Comparison of ENCODE assay signal across 8 cellular contexts in the genomic region with DNA sequence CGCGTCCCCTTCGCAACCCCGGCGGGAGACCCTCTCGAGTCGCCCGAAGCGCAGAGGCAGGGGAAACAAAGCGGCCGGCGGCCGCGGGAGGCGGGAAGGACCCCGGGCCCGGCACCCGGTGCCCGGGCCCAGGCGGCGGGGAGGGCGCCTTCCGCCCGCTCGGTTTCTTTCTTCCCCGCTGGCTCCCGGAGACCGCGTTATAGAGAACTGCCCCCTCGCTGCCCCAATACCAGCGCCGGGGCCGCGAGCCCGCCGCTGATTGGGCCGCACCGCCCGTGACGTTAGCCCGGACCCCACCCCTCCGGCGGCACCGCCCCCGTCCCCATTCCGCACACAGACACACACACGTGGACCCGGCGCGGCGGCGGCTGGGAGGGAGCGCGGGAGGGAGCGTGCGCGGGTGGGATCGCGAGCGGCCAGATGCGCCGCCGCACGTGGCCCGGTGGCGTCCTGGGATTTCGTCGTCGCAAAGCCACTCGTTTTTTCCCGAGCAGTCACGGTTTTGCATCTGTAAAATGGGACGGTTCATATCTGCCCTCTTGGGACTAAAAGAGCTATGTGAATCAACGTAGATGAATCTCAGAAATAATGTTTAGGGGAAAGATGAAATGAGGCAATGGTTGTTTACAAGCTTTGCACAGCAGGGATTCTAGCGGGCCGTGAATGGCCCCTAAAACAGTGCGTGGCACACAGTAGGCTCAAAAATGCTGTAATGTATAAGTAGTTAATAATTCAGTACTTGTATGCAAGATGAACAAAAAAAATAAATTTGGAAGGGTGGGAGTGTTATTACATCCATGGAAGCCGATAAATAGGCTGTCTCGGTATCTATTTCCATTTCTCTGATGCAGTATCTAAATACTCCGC. TPM values are rescaled to one million over a fixed set of nuclear protein-coding genes. Genes with fewer than 3 reads are reported as not detected.
DNase-seq lines count a peak whose midpoint lies in the region; ATAC-seq and TF ChIP-seq lines count a peak whose summit lies in the region.

A gene (minus strand): TSS at position 209 of the 867 bp plus-strand sequence. CDS start 462 bp downstream, outside the sequence.

- peak in 1 of 2 donors; percentile 79 for TF ChIP-seq POLR2A in adrenal gland (IDR thresholded peaks at IDR 0.05)

- DNase-seq in GDM1 (lab: John Stamatoyannopoulos, UW): peak; percentile 83
- DNase-seq in HEK293T (ENCODE audit: extremely low spot score): peak; percentile 83
- DNase-seq in NCI-H1417 treated with DMSO at 0.1 percent for 48 hours (lab: John Stamatoyannopoulos, UW): peak; percentile 71
- peak; percentile 60 to 88 (median 72) for DNase-seq in T-helper 1 cell
- peak; percentile 90 to 94 (median 91) for DNase-seq in adrenal gland
- DNase-seq in right atrium auricular region (ENCODE audit: low spot score): peak; percentile 90
- DNase-seq in aorta: peak; percentile 92 to 97

- intact Hi-C loops in adrenal gland (cut with DNase I): loop anchor here (5.0 kb wide), 1 partner anchor 62 kb away; no protein-coding TSS in a partner anchor
- intact Hi-C loops in aorta (cut with DNase I): loop anchor here in 1 of 2 donors (10.0 kb wide), 2 partner anchors 230 to 480 kb away; a partner anchor contains a TSS

- H3K36me3 ChIP-seq in adrenal gland (replicated peaks in 1 of 2) (no peaks in the 10 kb centered on the region), right atrium auricular region (no peaks in the 10 kb centered on the region), rectal smooth muscle tissue (ENCODE audit: control insufficient read depth, insufficient read depth, low read length) (no peaks in the 10 kb centered on the region), aorta (ENCODE audit: control insufficient read depth in 1 of 2, insufficient read depth in 2 of 2, low read length in 1 of 2) (no peaks in the 10 kb centered on the region)

- H3K27me3 ChIP-seq in adrenal gland (peaks cover 4% of the 10 kb centered on the region), right atrium auricular region (peaks cover 0 to 22% of the 10 kb centered on the region in 2 donors), rectal smooth muscle tissue (ENCODE audit: control insufficient read depth, insufficient read depth, low read length) (peaks cover 25% of the 10 kb centered on the region), aorta (ENCODE audit: control insufficient read depth in 1 of 2, insufficient read depth in 2 of 2, low read length in 1 of 2) (no peaks in the 10 kb centered on the region)

- H3K4me3 ChIP-seq in adrenal gland (peak within 1 kb of the TSS in 2 of 4 donors; percentile 47 to 61), right atrium auricular region (peak within 1 kb of the TSS; percentile 49 to 68), rectal smooth muscle tissue (ENCODE audit: low read length) (peak within 1 kb of the TSS; percentile 55), aorta (ENCODE audit: low read length in 2 of 2) (peak within 1 kb of the TSS; percentile 5 to 61)

- CTCF ChIA-PET in HEK293T (lab: Yijun Ruan, JAX): interaction anchor here (1.6 to 2.4 kb wide), 3 partner anchors 12 to 117 kb away, joined by 3 to 11 read pairs (median 8); no protein-coding TSS in a partner anchor

- H3K4me1 ChIP-seq in adrenal gland (replicated peaks in 1 of 2) (peaks cover 11 to 23% of the 10 kb centered on the region in 2 donors), right atrium auricular region (peaks cover 0 to 35% of the 10 kb centered on the region in 2 donors), rectal smooth muscle tissue (ENCODE audit: control insufficient read depth, insufficient read depth, low read length) (peaks cover 10% of the 10 kb centered on the region), aorta (ENCODE audit: control insufficient read depth in 1 of 2, insufficient read depth in 2 of 2, low read length in 2 of 2) (no peaks in the 10 kb centered on the region)

- H3K9ac ChIP-seq in rectal smooth muscle tissue (ENCODE audit: low read length): no peak within 1 kb of the TSS

- POLR2A ChIA-PET in HEK293T (lab: Yijun Ruan, JAX): interaction anchor here (0.5 to 2.3 kb wide), 6 partner anchors 27 to 116 kb away, joined by 3 to 7 read pairs (median 4); a partner anchor contains a TSS

- H3K9me3 ChIP-seq in adrenal gland (replicated peaks in 1 of 3) (no peaks in the 10 kb centered on the region), right atrium auricular region (no peaks in the 10 kb centered on the region), aorta (ENCODE audit: control insufficient read depth, low read length) (no peaks in the 10 kb centered on the region)

- WGBS in adrenal gland, 4 donors: 3 to 16% (median 5%) methylated on average over 14 to 78 of the region's 80 CpGs
- 3 to 4% methylated on average over 64 to 80 of the region's 80 CpGs for WGBS in aorta, 2 donors

- TF ChIP-seq CTCF in adrenal gland (IDR thresholded peaks at IDR 0.05) (no peak), right atrium auricular region (IDR thresholded peaks at IDR 0.05) (no peak)

- peak; percentile 92 for ATAC-seq in aorta (ENCODE audit: low FRiP score)

- H3K27ac ChIP-seq in adrenal gland (peak within 1 kb of the TSS in 1 of 5 donors; percentile 36), right atrium auricular region (peak within 1 kb of the TSS in 1 of 2 donors; percentile 47), rectal smooth muscle tissue (ENCODE audit: low read depth, low read length) (no peak within 1 kb of the TSS), aorta (ENCODE audit: low read depth in 1 of 2, low read length in 2 of 2) (no peak within 1 kb of the TSS)

TF ChIP-seq in HEK293T, 16 proteins besides CTCF, POLR2A, EP300 and RAD21:
- TF ChIP-seq L3MBTL2 (conservative IDR thresholded peaks at IDR 0.05): peak; percentile 92
- TF ChIP-seq ARNT (IDR thresholded peaks at IDR 0.05): no peak
- TF ChIP-seq CTBP1 (IDR thresholded peaks at IDR 0.05; ENCODE audit: borderline replicate concordance): 0 out of 2 replicates have a peak, but pooled peaks have one; percentile 9
- TF ChIP-seq TARDBP (IDR thresholded peaks at IDR 0.05): no peak

RNA-seq across cellular contexts. Expression of the gene that starts here (rescaled TPM):
- 1 to 10 TPM; 1.5 to 9.4 (median 3.9) TPM for total RNA-seq in adrenal gland
- polyA plus RNA-seq in adrenal gland: 1 to 10 TPM in 2 of 3 donors, under 1 TPM in 1; 0.97 to 2.9 (median 2.7) TPM
- total RNA-seq in right atrium auricular region: 1 to 10 TPM in 1 of 2 donors, under 1 TPM in 1; 0.70 to 3.1 TPM
- 1 to 10 TPM; 1.3 to 1.5 TPM for total RNA-seq in aorta
- polyA plus RNA-seq in aorta: under 1 TPM in 1 of 2 donors, not detected in 1; 0.64 TPM
